In genomic region chr2:237697586-237698337, GRCh38 we compare ENCODE assay signal across 10 cellular contexts.
A peak's percentile ranks its signal among the peaks of the same experiment; 100 is the strongest.
DNase-seq lines count a peak whose midpoint lies in the region; ATAC-seq and TF ChIP-seq lines count a peak whose summit lies in the region.
"Had no signal": no experiment of that assay in that cellular context is flagged by ENCODE, and none has a peak within 500 bp of the region (broad histone marks: within the 10 kb centered on the region; RNA-seq: fewer than 3 reads in every experiment).

No MANE protein-coding gene starts in this region.

- H3K36me3 Mint-ChIP-seq in activated T-cell treated with anti-CD3 and anti-CD28 coated beads, Interleukin-2, amount 50 U/mL, for 72 hours (ENCODE audit: insufficient read depth in 2 of 2), result peaks cover 11 to 17% of the 10 kb centered on the region in 2 donors
- H3K36me3 Mint-ChIP-seq: neural progenitor cell had no signal

- DNase-seq in activated T-cell treated with anti-CD3 and anti-CD28 coated beads for 48 hours (ENCODE audit: low read depth) (peak; percentile 49), activated T-cell treated with anti-CD3 and anti-CD28 coated beads for 4 hours (no peak), left lobe of liver (ENCODE audit: low spot score) (peak; percentile 27), thyroid gland (no peak), GM20000 (ENCODE audit: low spot score) (no peak), NCI-H226 (no peak), glomerular visceral epithelial cell (ENCODE audit: extremely low spot score) (no peak)
- peak; percentile 48 to 50 for DNase-seq in activated T-cell treated with anti-CD3 and anti-CD28 coated beads, Interleukin-2, amount 50 U/mL, for 72 hours
- DNase-seq: endodermal cell had no signal

- H3K4me3 ChIP-seq in thyroid gland (replicated peaks in 1 of 3), result no peak overlapping the region
- H3K4me3 ChIP-seq: neural progenitor cell had no signal

- 66 to 71% methylated on average over 13 of the region's 13 CpGs for WGBS in thyroid gland, 2 donors

- no peaks in the 10 kb centered on the region for H3K27me3 Mint-ChIP-seq in activated T-cell treated with anti-CD3 and anti-CD28 coated beads, Interleukin-2, amount 50 U/mL, for 72 hours (ENCODE audit: low read depth)

- no peaks in the 10 kb centered on the region for H3K9me3 Mint-ChIP-seq in activated T-cell treated with anti-CD3 and anti-CD28 coated beads, Interleukin-2, amount 50 U/mL, for 72 hours
- H3K9me3 Mint-ChIP-seq: endodermal cell, neural progenitor cell had no signal

- no peaks in the 10 kb centered on the region for H3K27me3 ChIP-seq in thyroid gland

- H3K27ac ChIP-seq in thyroid gland, result peak overlapping the region; percentile 25 to 97 (median 95)
- H3K27ac ChIP-seq: neural progenitor cell had no signal

- H3K4me3 Mint-ChIP-seq in activated T-cell treated with anti-CD3 and anti-CD28 coated beads, Interleukin-2, amount 50 U/mL, for 72 hours, result peak overlapping the region; percentile 97 to 100
- H3K4me3 Mint-ChIP-seq: endodermal cell, neural progenitor cell had no signal

- peak in 1 of 2 donors; percentile 14 for ATAC-seq in activated T-cell treated with anti-CD3 and anti-CD28 coated beads, Interleukin-2, amount 50 U/mL, for 72 hours (replicated peaks in 1 of 2)
- no peak for ATAC-seq in left lobe of liver

- peak overlapping the region; percentile 95 for H3K27ac Mint-ChIP-seq in activated T-cell treated with anti-CD3 and anti-CD28 coated beads, Interleukin-2, amount 50 U/mL, for 72 hours
- H3K27ac Mint-ChIP-seq: endodermal cell had no signal

- H3K4me1 Mint-ChIP-seq in activated T-cell treated with anti-CD3 and anti-CD28 coated beads, Interleukin-2, amount 50 U/mL, for 72 hours (ENCODE audit: low read depth), result peaks cover 87% of the 10 kb centered on the region

- TF ChIP-seq POLR2A in thyroid gland (IDR thresholded peaks at IDR 0.05), result no peak

- peaks cover 85 to 94% of the 10 kb centered on the region in 2 donors for H3K4me1 ChIP-seq in thyroid gland

- H3K9me3 ChIP-seq in thyroid gland, result no peaks in the 10 kb centered on the region

- intact Hi-C loops in thyroid gland (cut with DNase I), result no loop called here

- TF ChIP-seq CTCF in thyroid gland (IDR thresholded peaks at IDR 0.05) (no peak), GM20000 (IDR thresholded peaks at IDR 0.05; ENCODE audit: extremely low read depth, missing control alignments) (no peak)

- no peaks in the 10 kb centered on the region for H3K36me3 ChIP-seq in thyroid gland
- H3K36me3 ChIP-seq: neural progenitor cell had no signal

Comparison
In these comparisons a context has a peak if more than half of its experiments do, and no peak if none do; other contexts are left out.
1. DNase-seq: peak in activated T-cell treated with anti-CD3 and anti-CD28 coated beads for 48 hours (single experiment), activated T-cell treated with anti-CD3 and anti-CD28 coated beads, Interleukin-2, amount 50 U/mL, for 72 hours (2 of 2) and left lobe of liver (single experiment); none in activated T-cell treated with anti-CD3 and anti-CD28 coated beads for 4 hours (single experiment), thyroid gland (0 of 2), GM20000 (single experiment), NCI-H226 (single experiment) and glomerular visceral epithelial cell (single experiment).